In genomic region chr11:86247608-86248007, GRCh38 we compare ENCODE assay signal across 1 cellular context.
TF ChIP-seq lines count a peak whose summit lies in the region.

No MANE protein-coding gene starts in this region.

TF ChIP-seq in WTC11, 78 proteins besides CTCF, POLR2A, EP300 and RAD21 (continued from another document):
- TF ChIP-seq, protein P1, sequence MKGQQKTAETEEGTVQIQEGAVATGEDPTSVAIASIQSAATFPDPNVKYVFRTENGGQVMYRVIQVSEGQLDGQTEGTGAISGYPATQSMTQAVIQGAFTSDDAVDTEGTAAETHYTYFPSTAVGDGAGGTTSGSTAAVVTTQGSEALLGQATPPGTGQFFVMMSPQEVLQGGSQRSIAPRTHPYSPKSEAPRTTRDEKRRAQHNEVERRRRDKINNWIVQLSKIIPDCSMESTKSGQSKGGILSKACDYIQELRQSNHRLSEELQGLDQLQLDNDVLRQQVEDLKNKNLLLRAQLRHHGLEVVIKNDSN (CRISPR knock-in tag; IDR thresholded peaks at IDR 0.05), result no peak
- TF ChIP-seq ZNF425 (CRISPR knock-in tag; conservative IDR thresholded peaks at IDR 0.05) (no peak), CREB1 (CRISPR knock-in tag; IDR thresholded peaks at IDR 0.05) (no peak), TEAD4 (CRISPR knock-in tag; IDR thresholded peaks at IDR 0.05) (no peak), JAZF1 (CRISPR knock-in tag; IDR thresholded peaks at IDR 0.05) (no peak), IRF2 (CRISPR knock-in tag; IDR thresholded peaks at IDR 0.05; ENCODE audit: borderline replicate concordance, low read depth) (no peak), ZNF232 (CRISPR knock-in tag; IDR thresholded peaks at IDR 0.05) (no peak), E2F4 (CRISPR knock-in tag; IDR thresholded peaks at IDR 0.05; ENCODE audit: borderline replicate concordance, low read depth) (no peak), ATF2 (CRISPR knock-in tag; IDR thresholded peaks at IDR 0.05; ENCODE audit: borderline replicate concordance, low read depth) (no peak), USF2 (CRISPR knock-in tag; IDR thresholded peaks at IDR 0.05) (no peak), ETV6 (CRISPR knock-in tag; IDR thresholded peaks at IDR 0.05) (no peak), FOXJ3 (CRISPR knock-in tag; IDR thresholded peaks at IDR 0.05; ENCODE audit: borderline replicate concordance) (no peak)
- TF ChIP-seq, protein P2, sequence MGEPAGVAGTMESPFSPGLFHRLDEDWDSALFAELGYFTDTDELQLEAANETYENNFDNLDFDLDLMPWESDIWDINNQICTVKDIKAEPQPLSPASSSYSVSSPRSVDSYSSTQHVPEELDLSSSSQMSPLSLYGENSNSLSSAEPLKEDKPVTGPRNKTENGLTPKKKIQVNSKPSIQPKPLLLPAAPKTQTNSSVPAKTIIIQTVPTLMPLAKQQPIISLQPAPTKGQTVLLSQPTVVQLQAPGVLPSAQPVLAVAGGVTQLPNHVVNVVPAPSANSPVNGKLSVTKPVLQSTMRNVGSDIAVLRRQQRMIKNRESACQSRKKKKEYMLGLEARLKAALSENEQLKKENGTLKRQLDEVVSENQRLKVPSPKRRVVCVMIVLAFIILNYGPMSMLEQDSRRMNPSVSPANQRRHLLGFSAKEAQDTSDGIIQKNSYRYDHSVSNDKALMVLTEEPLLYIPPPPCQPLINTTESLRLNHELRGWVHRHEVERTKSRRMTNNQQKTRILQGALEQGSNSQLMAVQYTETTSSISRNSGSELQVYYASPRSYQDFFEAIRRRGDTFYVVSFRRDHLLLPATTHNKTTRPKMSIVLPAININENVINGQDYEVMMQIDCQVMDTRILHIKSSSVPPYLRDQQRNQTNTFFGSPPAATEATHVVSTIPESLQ (CRISPR knock-in tag; IDR thresholded peaks at IDR 0.05), result no peak
- TF ChIP-seq, protein P3, sequence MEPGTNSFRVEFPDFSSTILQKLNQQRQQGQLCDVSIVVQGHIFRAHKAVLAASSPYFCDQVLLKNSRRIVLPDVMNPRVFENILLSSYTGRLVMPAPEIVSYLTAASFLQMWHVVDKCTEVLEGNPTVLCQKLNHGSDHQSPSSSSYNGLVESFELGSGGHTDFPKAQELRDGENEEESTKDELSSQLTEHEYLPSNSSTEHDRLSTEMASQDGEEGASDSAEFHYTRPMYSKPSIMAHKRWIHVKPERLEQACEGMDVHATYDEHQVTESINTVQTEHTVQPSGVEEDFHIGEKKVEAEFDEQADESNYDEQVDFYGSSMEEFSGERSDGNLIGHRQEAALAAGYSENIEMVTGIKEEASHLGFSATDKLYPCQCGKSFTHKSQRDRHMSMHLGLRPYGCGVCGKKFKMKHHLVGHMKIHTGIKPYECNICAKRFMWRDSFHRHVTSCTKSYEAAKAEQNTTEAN (CRISPR knock-in tag; IDR thresholded peaks at IDR 0.05), result no peak
TF ChIP-seq in WTC11: peak in this region for 0.
